In the genomic region with DNA sequence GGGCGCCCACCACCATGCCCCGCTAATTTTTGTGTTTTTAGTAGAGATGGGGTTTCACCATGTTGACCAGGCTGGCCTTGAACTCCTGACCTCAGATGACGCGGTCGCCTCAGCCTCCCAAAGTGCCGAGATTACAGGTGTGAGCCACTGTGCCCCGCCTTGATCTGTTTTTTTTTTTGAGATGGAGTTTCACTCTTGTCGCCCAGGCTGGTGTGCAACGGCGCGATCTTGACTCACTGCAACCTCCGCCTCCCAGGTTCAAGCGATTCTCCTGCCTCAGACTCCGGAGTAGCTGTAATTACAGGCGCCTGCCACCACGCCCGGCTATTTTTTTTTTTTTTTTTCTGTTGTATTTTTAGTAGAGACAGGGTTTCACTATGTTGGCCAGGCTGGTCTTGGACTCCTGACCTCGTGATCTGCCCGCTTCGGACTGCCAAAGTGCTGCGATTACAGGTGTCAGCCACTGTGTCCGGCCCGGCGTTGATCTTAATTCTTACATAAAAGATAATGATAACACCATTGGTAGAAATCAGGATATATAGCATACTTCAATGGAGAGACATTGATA, we compare ENCODE assay signal across 8 cellular contexts. TPM values are rescaled to one million over a fixed set of nuclear protein-coding genes. Genes with fewer than 3 reads are reported as not detected.
DNase-seq lines count a peak whose midpoint lies in the region; ATAC-seq, FAIRE-seq and TF ChIP-seq lines count a peak whose summit lies in the region.
"Not testable (repeated sequence)": the region's sequence is repeated elsewhere in the genome, so short reads cannot be mapped to it uniquely, and the experiment has no call there.

No MANE protein-coding gene starts in this region.

- H3K27ac ChIP-seq in CD4-positive, alpha-beta memory T cell (ENCODE audit: low read depth, low read length); K562 (ENCODE audit: extremely low read depth, low read depth, low read length): not testable (repeated sequence)
- H3K27ac ChIP-seq in liver (ENCODE audit: low read depth in 1 of 2, low read length in 2 of 2), result peak overlapping the region; percentile 49 to 54
- peak overlapping the region; percentile 30 for H3K27ac ChIP-seq in psoas muscle

- 83% methylated on average over 5 of the region's 24 CpGs for WGBS in K562 (ENCODE audit: insufficient coverage, low coverage, missing lambda C conversion rate)
- WGBS in liver, result 32% methylated on average over 24 of the region's 24 CpGs
- 51 to 82% (median 63%) methylated on average over 22 to 24 of the region's 24 CpGs for WGBS in psoas muscle, 3 donors

- not testable (repeated sequence) for TF ChIP-seq POLR2A in K562 (conservative IDR thresholded peaks at IDR 0.05)

- H3K27me3 ChIP-seq in CD4-positive, alpha-beta memory T cell (ENCODE audit: insufficient read depth, low read length); K562 (ENCODE audit: control insufficient read depth in 2 of 2, insufficient read depth in 2 of 2, low read length in 2 of 2); liver (ENCODE audit: control insufficient read depth in 4 of 4, insufficient read depth in 4 of 4, low read length in 3 of 4); psoas muscle (ENCODE audit: insufficient read depth in 3 of 3, low read length in 2 of 3): not testable (repeated sequence)

- not testable (repeated sequence) for TF ChIP-seq EP300 in K562 (IDR thresholded peaks at IDR 0.05; ENCODE audit: low read length)

- not testable (repeated sequence) for H3K36me3 Mint-ChIP-seq in CD4-positive, alpha-beta memory T cell; IgD-negative memory B cell; glutamatergic neuron (ENCODE audit: unreplicated experiment)
- H3K36me3 Mint-ChIP-seq in activated CD4-positive, alpha-beta memory T cell treated with anti-CD3 and anti-CD28 coated beads for 36 hours, result peaks cover 12% of the 10 kb centered on the region
- H3K36me3 Mint-ChIP-seq in stimulated activated memory B cell treated with anti-CD40 and anti-IgM and Interleukin-4, amounts not matched to agents 10 μg/mL and 1 μg/mL and 100 μg/mL, for 72 hours, result peaks cover 23% of the 10 kb centered on the region

- not testable (repeated sequence) for H3K4me2 ChIP-seq in K562 (ENCODE audit: insufficient read depth, low read length)

- FAIRE-seq in K562 (lab: Jason Lieb, UNC), result not testable (repeated sequence)

- not testable (repeated sequence) for H3K4me3 ChIP-seq in CD4-positive, alpha-beta memory T cell (ENCODE audit: low read length in 2 of 2); K562
- H3K4me3 ChIP-seq in liver (ENCODE audit: low read depth in 1 of 3, low read length in 3 of 3) (peak overlapping the region in 1 of 3 donors; percentile 36), psoas muscle (peak overlapping the region; percentile 22)

- peaks cover 33% of the 10 kb centered on the region for H3K4me1 ChIP-seq in CD4-positive, alpha-beta memory T cell (ENCODE audit: insufficient read depth, low read length)
- H3K4me1 ChIP-seq in K562 (replicated peaks in 1 of 2; ENCODE audit: control insufficient read depth in 2 of 2, insufficient read depth in 2 of 2, low read length in 2 of 2); liver (ENCODE audit: control insufficient read depth in 4 of 4, insufficient read depth in 4 of 4, low read length in 3 of 4): not testable (repeated sequence)
- H3K4me1 ChIP-seq in psoas muscle, result peaks cover 10% of the 10 kb centered on the region

- not testable (repeated sequence) for H3K36me3 ChIP-seq in CD4-positive, alpha-beta memory T cell (ENCODE audit: insufficient read depth, low read length); K562 (ENCODE audit: control insufficient read depth, insufficient read depth, low read length); liver (ENCODE audit: control insufficient read depth in 4 of 4, insufficient read depth in 3 of 4, low read depth in 1 of 4, low read length in 3 of 4); psoas muscle (ENCODE audit: insufficient read depth in 1 of 2, low read depth in 1 of 2)

- H3K79me2 ChIP-seq in K562 (ENCODE audit: control insufficient read depth, insufficient read depth, low read length), result peaks cover 11% of the 10 kb centered on the region

- not testable (repeated sequence) for H2AFZ ChIP-seq in K562 (ENCODE audit: low read depth, low read length)

- POLR2A ChIA-PET in CD4-positive, alpha-beta memory T cell (lab: Charles Lee; ENCODE audit: partially characterized antibody), result interaction anchor here (0.6 to 1.6 kb wide), 5 partner anchors 43 to 214 kb away, joined by 3 to 5 read pairs (median 3); partner anchors contain the start of gene VCPKMT
- POLR2A ChIA-PET in activated CD4-positive, alpha-beta memory T cell treated with anti-CD3 and anti-CD28 coated beads for 36 hours (lab: Charles Lee), result interaction anchor here (0.6 kb wide), 4 partner anchors 44 to 160 kb away, joined by 3 to 6 read pairs (median 3); no protein-coding TSS in a partner anchor
- POLR2A ChIA-PET in K562 (lab: Yijun Ruan, JAX), result interaction anchor here (0.7 kb wide), 1 partner anchor 97 kb away, joined by 6 read pairs; no protein-coding TSS in a partner anchor

- H3K4me1 Mint-ChIP-seq in CD4-positive, alpha-beta memory T cell, result peaks cover 26 to 44% (median 34%) of the 10 kb centered on the region in 4 donors
- H3K4me1 Mint-ChIP-seq in IgD-negative memory B cell, result peaks cover 28 to 41% (median 35%) of the 10 kb centered on the region in 3 donors
- H3K4me1 Mint-ChIP-seq in activated CD4-positive, alpha-beta memory T cell treated with anti-CD3 and anti-CD28 coated beads for 36 hours (ENCODE audit: low read depth), result peaks cover 34% of the 10 kb centered on the region
- H3K4me1 Mint-ChIP-seq in glutamatergic neuron (ENCODE audit: low read depth, unreplicated experiment), result not testable (repeated sequence)
- peaks cover 52% of the 10 kb centered on the region for H3K4me1 Mint-ChIP-seq in stimulated activated memory B cell treated with anti-CD40 and anti-IgM and Interleukin-4, amounts not matched to agents 10 μg/mL and 1 μg/mL and 100 μg/mL, for 72 hours

- H3K9me1 ChIP-seq in K562 (ENCODE audit: control insufficient read depth, insufficient read depth, low read length), result not testable (repeated sequence)

- not testable (repeated sequence) for ATAC-seq in K562; stimulated activated memory B cell treated with anti-CD40 and anti-IgM and Interleukin-4, amounts not matched to agents 10 μg/mL and 1 μg/mL and 100 μg/mL, for 72 hours
- ATAC-seq in psoas muscle, result peak; percentile 68 to 86 (median 81)

- DNase-seq in CD4-positive, alpha-beta memory T cell; K562 (ENCODE audit: extremely low read depth in 1 of 4, low spot score in 3 of 4); glutamatergic neuron: not testable (repeated sequence)
- peak; percentile 43 for DNase-seq in activated CD4-positive, alpha-beta memory T cell treated with anti-CD3 and anti-CD28 coated beads for 36 hours
- DNase-seq in psoas muscle, result peak in 1 of 2 donors; percentile 75

- TF ChIP-seq RAD21 in K562 (CRISPR knock-in tag; conservative IDR thresholded peaks at IDR 0.05 in 1 of 2, IDR thresholded peaks at IDR 0.05 in 1 of 2), result not testable (repeated sequence)
- TF ChIP-seq RAD21 in liver (IDR thresholded peaks at IDR 0.05), result peak; percentile 24 to 54

- peak overlapping the region in 4 of 7 donors; percentile 12 to 52 (median 41) for H3K27ac Mint-ChIP-seq in CD4-positive, alpha-beta memory T cell
- H3K27ac Mint-ChIP-seq in IgD-negative memory B cell, result peak overlapping the region in 2 of 3 donors; percentile 0 to 28
- not testable (repeated sequence) for H3K27ac Mint-ChIP-seq in activated CD4-positive, alpha-beta memory T cell treated with anti-CD3 and anti-CD28 coated beads for 36 hours; glutamatergic neuron (ENCODE audit: unreplicated experiment)
- H3K27ac Mint-ChIP-seq in stimulated activated memory B cell treated with anti-CD40 and anti-IgM and Interleukin-4, amounts not matched to agents 10 μg/mL and 1 μg/mL and 100 μg/mL, for 72 hours, result peak overlapping the region; percentile 44

- intact Hi-C loops in CD4-positive, alpha-beta memory T cell (cut with micrococcal nuclease); activated CD4-positive, alpha-beta memory T cell treated with anti-CD3 and anti-CD28 coated beads for 36 hours (cut with micrococcal nuclease); K562 (cut with micrococcal nuclease); psoas muscle (cut with DNase I): not testable (repeated sequence)

- not testable (repeated sequence) for BruUV-seq in K562 (replicated peaks; lab: Mats Ljungman, UMichigan)

- in situ Hi-C loops in K562 (cut with MboI), result not testable (repeated sequence)

- not testable (repeated sequence) for H3K9ac ChIP-seq in K562 (ENCODE audit: insufficient read depth in 1 of 2, low read depth in 2 of 2, low read length in 2 of 2); liver (ENCODE audit: low read depth in 1 of 2, low read length in 2 of 2)

- CTCF ChIA-PET in CD4-positive, alpha-beta memory T cell (lab: Charles Lee; ENCODE audit: partially characterized antibody), result interaction anchor here (1.0 to 1.1 kb wide), 2 partner anchors 101 to 206 kb away, joined by 3 read pairs; no protein-coding TSS in a partner anchor
- CTCF ChIA-PET in activated CD4-positive, alpha-beta memory T cell treated with anti-CD3 and anti-CD28 coated beads for 36 hours (lab: Charles Lee), result interaction anchor here (0.6 kb wide), 2 partner anchors 70 to 254 kb away, joined by 3 to 6 read pairs; no protein-coding TSS in a partner anchor
- CTCF ChIA-PET in K562 (lab: Yijun Ruan, JAX; ENCODE audit: low intra/inter-chr PET ratio), result not testable (repeated sequence)

- TF ChIP-seq CTCF in K562 (IDR thresholded peaks at IDR 0.05 in 2 of 3, conservative IDR thresholded peaks at IDR 0.05 in 1 of 3; ENCODE audit: insufficient read depth in 2 of 3, low read depth in 1 of 3, low read length in 3 of 3), result not testable (repeated sequence)
- TF ChIP-seq CTCF in glutamatergic neuron (IDR thresholded peaks at IDR 0.05; ENCODE audit: partially characterized antibody, unreplicated experiment) (peak; percentile 7), liver (IDR thresholded peaks at IDR 0.05; ENCODE audit: low read depth, low read length, missing input control) (peak; percentile 18), psoas muscle (IDR thresholded peaks at IDR 0.05) (peak; percentile 7)

- H3K9me3 ChIP-seq in CD4-positive, alpha-beta memory T cell (ENCODE audit: control insufficient read depth in 1 of 2, low read length in 2 of 2); K562 (replicated peaks; ENCODE audit: control insufficient read depth, insufficient read depth, low read depth, low read length); liver (ENCODE audit: control insufficient read depth in 4 of 4, low read length in 3 of 4); psoas muscle: not testable (repeated sequence)

- not testable (repeated sequence) for H3K27me3 Mint-ChIP-seq in CD4-positive, alpha-beta memory T cell; IgD-negative memory B cell; activated CD4-positive, alpha-beta memory T cell treated with anti-CD3 and anti-CD28 coated beads for 36 hours; glutamatergic neuron (ENCODE audit: unreplicated experiment); stimulated activated memory B cell treated with anti-CD40 and anti-IgM and Interleukin-4, amounts not matched to agents 10 μg/mL and 1 μg/mL and 100 μg/mL, for 72 hours

- not testable (repeated sequence) for H3K9me3 Mint-ChIP-seq in CD4-positive, alpha-beta memory T cell; IgD-negative memory B cell; activated CD4-positive, alpha-beta memory T cell treated with anti-CD3 and anti-CD28 coated beads for 36 hours; glutamatergic neuron (ENCODE audit: unreplicated experiment); stimulated activated memory B cell treated with anti-CD40 and anti-IgM and Interleukin-4, amounts not matched to agents 10 μg/mL and 1 μg/mL and 100 μg/mL, for 72 hours

- H4K20me1 ChIP-seq in K562 (replicated peaks; ENCODE audit: control insufficient read depth, insufficient read depth, low read length), result not testable (repeated sequence)

- peak overlapping the region in 1 of 8 donors; percentile 20 for H3K4me3 Mint-ChIP-seq in CD4-positive, alpha-beta memory T cell
- not testable (repeated sequence) for H3K4me3 Mint-ChIP-seq in IgD-negative memory B cell; activated CD4-positive, alpha-beta memory T cell treated with anti-CD3 and anti-CD28 coated beads for 36 hours; glutamatergic neuron (ENCODE audit: unreplicated experiment); stimulated activated memory B cell treated with anti-CD40 and anti-IgM and Interleukin-4, amounts not matched to agents 10 μg/mL and 1 μg/mL and 100 μg/mL, for 72 hours

RNA-seq across cellular contexts. Expression of gene ARF6, which starts 9.9 kb away (rescaled TPM):
- total RNA-seq in CD4-positive, alpha-beta memory T cell, result 100 to 1,000 TPM; 116 to 124 TPM
- 100 to 1,000 TPM; 157 to 164 TPM for polyA plus RNA-seq in CD4-positive, alpha-beta memory T cell
- polyA plus RNA-seq in IgD-negative memory B cell, result 222 TPM
- total RNA-seq in activated CD4-positive, alpha-beta memory T cell treated with anti-CD3 and anti-CD28 coated beads for 36 hours, result 100 to 1,000 TPM; 198 to 202 TPM
- total RNA-seq in K562 (2011; cell fraction: chromatin; rRNA removed; ENCODE audit: low replicate concordance), result 12.1 and 12.2 TPM in 2 replicates
- total RNA-seq in K562 (2011; cell fraction: nucleolus; rRNA removed), result 9.1 and 10.3 TPM in 2 replicates
- total RNA-seq in K562 (2011; cell fraction: nucleoplasm; rRNA removed), result 11.2 and 16.2 TPM in 2 replicates
- 24.9 and 29.9 TPM in 2 replicates for total RNA-seq in K562 (2014; rRNA removed)
- 18.5 and 19.2 TPM in 2 replicates for total RNA-seq in K562 (2014; rRNA removed; fragmentation: Illumina TruSeq; extraction: Trizol)
- total RNA-seq in K562 (2015; rRNA removed; fragmentation: Illumina TruSeq; extraction: Trizol), result 22.8 and 23.3 TPM in 2 replicates
- 33.6 and 35.2 TPM in 2 replicates for total RNA-seq in K562 (2021)
- 14.2 and 16.3 TPM in 2 replicates for polyA plus RNA-seq in K562 (2011; rRNA removed)
- polyA plus RNA-seq in K562 (2011; cell fraction: cytosol; rRNA removed), result 9.6 and 14.5 TPM in 2 replicates
- 11.4 and 14.0 TPM in 2 replicates for polyA plus RNA-seq in K562 (2011; cell fraction: nucleus; rRNA removed)
- 28.6 and 33.5 TPM in 2 replicates for polyA plus RNA-seq in K562 (2012)
- 25.7 and 28.8 TPM in 2 replicates for polyA plus RNA-seq in K562 (2014; fragmentation: Illumina TruSeq; extraction: Trizol)
- polyA plus RNA-seq in K562 (2014; fragmentation: Nextera tagmentation; extraction: Ambion mirVana), result 10 to 100 TPM; 15.3 to 32.5 TPM
- 23.6 and 27.1 TPM in 2 replicates for polyA plus RNA-seq in K562 (2014; rRNA removed)
- 17.7 and 17.9 TPM in 2 replicates for polyA minus RNA-seq in K562 (2011; rRNA and poly(A)+ RNA removed)
- polyA minus RNA-seq in K562 (2011; cell fraction: cytosol; rRNA and poly(A)+ RNA removed), result 11.6 and 12.2 TPM in 2 replicates
- polyA minus RNA-seq in K562 (2011; cell fraction: nucleus; rRNA and poly(A)+ RNA removed), result 9.0 and 14.4 TPM in 2 replicates
- 38.8 TPM for total RNA-seq in glutamatergic neuron (ENCODE audit: unreplicated experiment)
- total RNA-seq in liver, result 10 to 100 TPM; 27.5 to 56.2 TPM
- polyA plus RNA-seq in liver, result 10 to 100 TPM; 20.3 to 21.5 TPM
- 10 to 100 TPM; 19.0 to 37.4 (median 30.6) TPM for total RNA-seq in psoas muscle
- 10 to 100 TPM; 19.8 to 43.1 (median 26.9) TPM for polyA plus RNA-seq in psoas muscle

RNA-seq across cellular contexts. Expression of gene NEMF, which starts 50.2 kb away (rescaled TPM):
- total RNA-seq in CD4-positive, alpha-beta memory T cell, result 100 to 1,000 TPM; 104 to 112 TPM
- polyA plus RNA-seq in CD4-positive, alpha-beta memory T cell, result 10 to 100 TPM; 20.4 to 51.6 TPM
- polyA plus RNA-seq in IgD-negative memory B cell (55.9 TPM), K562 (2011; rRNA removed) (50.5 and 59.2 TPM in 2 replicates), K562 (2014; fragmentation: Illumina TruSeq; extraction: Trizol) (65.1 and 89.1 TPM in 2 replicates), K562 (2014; fragmentation: Nextera tagmentation; extraction: Ambion mirVana) (10 to 100 TPM; 38.8 to 73.2 TPM), K562 (2014; rRNA removed) (55.9 and 60.0 TPM in 2 replicates), liver (10 to 100 TPM in 1 of 2 donors, 1 to 10 TPM in 1; 7.9 to 30.8 TPM), psoas muscle (10 to 100 TPM; 20.5 to 51.7 (median 20.9) TPM)
- total RNA-seq in activated CD4-positive, alpha-beta memory T cell treated with anti-CD3 and anti-CD28 coated beads for 36 hours, result 10 to 100 TPM; 63.6 to 71.0 TPM
- total RNA-seq in K562 (2011; cell fraction: chromatin; rRNA removed; ENCODE audit: low replicate concordance), result 151 and 436 TPM in 2 replicates
- total RNA-seq in K562 (2011; cell fraction: nucleolus; rRNA removed), result 66.5 and 78.6 TPM in 2 replicates
- 121 and 142 TPM in 2 replicates for total RNA-seq in K562 (2011; cell fraction: nucleoplasm; rRNA removed)
- total RNA-seq in K562 (2014; rRNA removed) (58.6 and 59.6 TPM in 2 replicates), K562 (2014; rRNA removed; fragmentation: Illumina TruSeq; extraction: Trizol) (82.4 and 89.9 TPM in 2 replicates), K562 (2015; rRNA removed; fragmentation: Illumina TruSeq; extraction: Trizol) (94.4 and 104 TPM in 2 replicates), K562 (2021) (60.6 and 61.0 TPM in 2 replicates), glutamatergic neuron (ENCODE audit: unreplicated experiment) (78.8 TPM), liver (10 to 100 TPM; 31.5 to 37.2 TPM), psoas muscle (10 to 100 TPM; 52.8 to 68.3 (median 57.0) TPM)
- polyA plus RNA-seq in K562 (2011; cell fraction: cytosol; rRNA removed), result 4.7 and 12.4 TPM in 2 replicates
- polyA plus RNA-seq in K562 (2011; cell fraction: nucleus; rRNA removed), result 55.0 and 74.9 TPM in 2 replicates
- polyA plus RNA-seq in K562 (2012), result 29.6 and 43.1 TPM in 2 replicates
- 140 and 166 TPM in 2 replicates for polyA minus RNA-seq in K562 (2011; rRNA and poly(A)+ RNA removed)
- 26.8 and 51.8 TPM in 2 replicates for polyA minus RNA-seq in K562 (2011; cell fraction: cytosol; rRNA and poly(A)+ RNA removed)
- polyA minus RNA-seq in K562 (2011; cell fraction: nucleus; rRNA and poly(A)+ RNA removed), result 80.1 and 150 TPM in 2 replicates
